8 cellular contexts compared by ENCODE assay signal in genomic region chr14:34714320-34715107, GRCh38. TPM values are rescaled to one million over a fixed set of nuclear protein-coding genes. Genes with fewer than 3 reads are reported as not detected.
DNase-seq lines count a peak whose midpoint lies in the region; ATAC-seq and TF ChIP-seq lines count a peak whose summit lies in the region.

TSS of gene CFL2 (minus strand) at chr14:34714593. CDS start at chr14:34714540, 53 bp downstream.

- DNase-seq in BJ (ENCODE audit: low read depth) (no peak), GM19238 (ENCODE audit: insufficient read length, low spot score) (peak; percentile 89), NCI-H524 (lab: John Stamatoyannopoulos, UW) (peak; percentile 90 to 92), dermis blood vessel endothelial cell (peak; percentile 82)
- DNase-seq in activated CD4-positive, alpha-beta T cell treated with anti-CD3 and anti-CD28 coated beads, Interleukin-2, amount 50 U/mL, for 24 hours (ENCODE audit: low read depth in 1 of 2, low spot score in 1 of 2), result peak; percentile 36 to 58
- peak; percentile 76 for DNase-seq in stimulated activated CD4-positive, alpha-beta T cell treated with anti-CD3 and anti-CD28 coated beads, Interleukin-4, amount 100 ng/mL, for 1 hour

- peak within 1 kb of the TSS; percentile 73 to 96 for H3K9ac ChIP-seq in liver (ENCODE audit: low read depth in 1 of 2, low read length in 2 of 2)

- H3K4me1 ChIP-seq in liver (ENCODE audit: control insufficient read depth in 4 of 4, insufficient read depth in 4 of 4, low read length in 3 of 4), result peaks cover under 1 to 28% (median 8%) of the 10 kb centered on the region in 4 donors

- WGBS in liver, result under 1% methylated on average over 75 of the region's 75 CpGs

- CTCF ChIA-PET in BJ (lab: Yijun Ruan, JAX), result interaction anchor here (1.4 to 6.0 kb wide), 2 partner anchors 9 to 42 kb away, joined by 4 to 34 read pairs; no protein-coding TSS in a partner anchor

- POLR2A ChIA-PET in BJ (lab: Charles Lee), result interaction anchor here (0.8 kb wide), 1 partner anchor 19 kb away, joined by 5 read pairs; no protein-coding TSS in a partner anchor

- TF ChIP-seq CTCF in BJ (IDR thresholded peaks at IDR 0.05; ENCODE audit: insufficient read depth, low read depth, low read length), result no peak
- no peak for TF ChIP-seq CTCF in liver (IDR thresholded peaks at IDR 0.05; ENCODE audit: low read depth, low read length, missing input control)

- peak within 1 kb of the TSS; percentile 90 for H3K4me3 ChIP-seq in BJ (ENCODE audit: low read depth, low read length)
- H3K4me3 ChIP-seq in liver (ENCODE audit: low read depth in 1 of 3, low read length in 3 of 3), result peak within 1 kb of the TSS; percentile 61 to 75 (median 69)

- H3K27me3 ChIP-seq in BJ (ENCODE audit: control insufficient read depth, insufficient read depth, low read length), result no peaks in the 10 kb centered on the region
- H3K27me3 ChIP-seq in liver (ENCODE audit: control insufficient read depth in 4 of 4, insufficient read depth in 4 of 4, low read length in 3 of 4), result no peaks in the 10 kb centered on the region

- TF ChIP-seq RAD21 in liver (IDR thresholded peaks at IDR 0.05), result no peak

- no peaks in the 10 kb centered on the region for H3K9me3 ChIP-seq in liver (ENCODE audit: control insufficient read depth in 4 of 4, low read length in 3 of 4)

- H3K27ac ChIP-seq in liver (ENCODE audit: low read depth in 1 of 2, low read length in 2 of 2), result peak within 1 kb of the TSS; percentile 97 to 98

- ATAC-seq in HG03432 (IDR thresholded peaks at IDR 0.05; ENCODE audit: unreplicated experiment), result peak; percentile 94

- H3K36me3 ChIP-seq in BJ (ENCODE audit: control insufficient read depth, insufficient read depth, low read length) (no peaks in the 10 kb centered on the region), liver (ENCODE audit: control insufficient read depth in 4 of 4, insufficient read depth in 3 of 4, low read depth in 1 of 4, low read length in 3 of 4) (peaks cover 2 to 8% (median 5%) of the 10 kb centered on the region in 4 donors)

TF ChIP-seq in liver, 16 proteins besides CTCF, POLR2A, EP300 and RAD21:
- peak; percentile 16 for TF ChIP-seq TAF1 (conservative IDR thresholded peaks at IDR 0.05)
- TF ChIP-seq SP1 (IDR thresholded peaks at IDR 0.05), result peak; percentile 9
- TF ChIP-seq REST (IDR thresholded peaks at IDR 0.05), result no peak
- no peak for TF ChIP-seq EGR1 (IDR thresholded peaks at IDR 0.05; ENCODE audit: low read depth in 2 of 2)
- TF ChIP-seq YY1 (IDR thresholded peaks at IDR 0.05), result peak; percentile 68
- TF ChIP-seq GABPA (IDR thresholded peaks at IDR 0.05 in 1 of 2, conservative IDR thresholded peaks at IDR 0.05 in 1 of 2), result no peak
- no peak for TF ChIP-seq HNF4A (conservative IDR thresholded peaks at IDR 0.05)
- TF ChIP-seq RXRA (IDR thresholded peaks at IDR 0.05), result peak in 1 of 2 donors; percentile 18
- no peak for TF ChIP-seq ATF3 (IDR thresholded peaks at IDR 0.05)
- no peak for TF ChIP-seq JUND (IDR thresholded peaks at IDR 0.05)
- no peak for TF ChIP-seq NR2F2 (IDR thresholded peaks at IDR 0.05)

RNA-seq across cellular contexts. Expression of gene CFL2, which starts in this region (rescaled TPM):
- polyA plus RNA-seq in BJ (2011; rRNA removed), result 81.4 and 206 TPM in 2 replicates
- 48.4 and 65.7 TPM in 2 replicates for polyA minus RNA-seq in BJ (2011; rRNA and poly(A)+ RNA removed)
- 44.9 and 135 TPM in 2 replicates for total RNA-seq in dermis blood vessel endothelial cell
- total RNA-seq in liver, result 10 to 100 TPM; 37.2 to 70.2 TPM
- 10 to 100 TPM; 55.1 to 76.1 TPM for polyA plus RNA-seq in liver
